In genomic region chr1:65146908-65147423, GRCh38 we compare ENCODE assay signal across 8 cellular contexts. TPM values are rescaled to one million over a fixed set of nuclear protein-coding genes. Genes with fewer than 3 reads are reported as not detected.
DNase-seq lines count a peak whose midpoint lies in the region; ATAC-seq, FAIRE-seq and TF ChIP-seq lines count a peak whose summit lies in the region.

No MANE protein-coding gene starts in this region.

- CTCF ChIA-PET in endothelial cell of umbilical vein (lab: Charles Lee) = no interaction called here

- no peak overlapping the region for H2BK120ac ChIP-seq in trophoblast cell (ENCODE audit: insufficient read depth, low read length, poor library complexity)

- no peak overlapping the region for H3K18ac ChIP-seq in trophoblast cell (ENCODE audit: low read length)

- WGBS in trophoblast cell (ENCODE audit: extremely low coverage, insufficient coverage, insufficient read length) = no CpG with 5 or more reads among the region's 20 CpGs

- H2BK12ac ChIP-seq in trophoblast cell (ENCODE audit: low read length) = no peak overlapping the region

- no TSS peak for BruUV-seq in endothelial cell of umbilical vein (replicated peaks; lab: Mats Ljungman, UMichigan)

- POLR2A ChIA-PET in endothelial cell of umbilical vein (lab: Charles Lee) = no interaction called here

- no peak overlapping the region for H3K23ac ChIP-seq in trophoblast cell (ENCODE audit: low read length)

- H3K4me1 ChIP-seq in endothelial cell of umbilical vein (ENCODE audit: control insufficient read depth, extremely low read depth, insufficient read depth, low read length) = no peaks in the 10 kb centered on the region
- peaks cover 0 to 2% of the 10 kb centered on the region in 2 experiments for H3K4me1 ChIP-seq in trophoblast cell (ENCODE audit: control insufficient read depth in 1 of 2, insufficient read depth in 2 of 2, low read length in 2 of 2)

- TF ChIP-seq POLR2A in endothelial cell of umbilical vein (IDR thresholded peaks at IDR 0.05; ENCODE audit: low read depth, low read length) = no peak

- dilution Hi-C loops in endothelial cell of umbilical vein (cut with MboI; ENCODE audit: extremely low pct_ligation_motif_present, low sequenced_read_pairs) = no loop called here

- H3K14ac ChIP-seq in trophoblast cell (ENCODE audit: low read length) = no peak overlapping the region

- no peaks in the 10 kb centered on the region for H3K79me1 ChIP-seq in trophoblast cell (ENCODE audit: low read length)

- H3K4me3 ChIP-seq in MG63 = peak overlapping the region; percentile 77
- peak overlapping the region in 2 of 3 experiments; percentile 50 to 55 for H3K4me3 ChIP-seq in endothelial cell of umbilical vein (replicated peaks in 1 of 3; ENCODE audit: insufficient read depth in 1 of 3, low read depth in 1 of 3, low read length in 3 of 3)
- H3K4me3 ChIP-seq in trophoblast cell (ENCODE audit: low read depth, low read length) = peak overlapping the region; percentile 71

- no peaks in the 10 kb centered on the region for H4K20me1 ChIP-seq in endothelial cell of umbilical vein (replicated peaks; ENCODE audit: control insufficient read depth, extremely low read depth, insufficient read depth, low read length)

- peak overlapping the region; percentile 59 for H3K4me2 ChIP-seq in endothelial cell of umbilical vein (ENCODE audit: insufficient read depth, low read length)
- H3K4me2 ChIP-seq in trophoblast cell (ENCODE audit: low read length) = peak overlapping the region; percentile 100

- H3K27ac ChIP-seq in endothelial cell of umbilical vein (ENCODE audit: insufficient read depth, low read depth, low read length) (no peak overlapping the region), trophoblast cell (ENCODE audit: low read depth, low read length) (no peak overlapping the region)

- H4K8ac ChIP-seq in trophoblast cell (ENCODE audit: low read depth, low read length) = no peak overlapping the region

- intact Hi-C loops in endothelial cell of umbilical vein (cut with micrococcal nuclease) = loop anchor here (5.0 kb wide), 1 partner anchor 275 kb away; the partner anchor contains the start of genes LEPR and LEPROT

- H2AFZ ChIP-seq in endothelial cell of umbilical vein (ENCODE audit: low read depth, low read length) (peak overlapping the region; percentile 93), trophoblast cell (ENCODE audit: insufficient read depth, low read length, poor library complexity) (peak overlapping the region; percentile 26)

- H4K12ac ChIP-seq in trophoblast cell (ENCODE audit: low read depth, low read length) = no peak overlapping the region

- no peaks in the 10 kb centered on the region for H3K9me1 ChIP-seq in endothelial cell of umbilical vein (replicated peaks; ENCODE audit: control insufficient read depth, extremely low read depth, insufficient read depth, low read length)

- H4K91ac ChIP-seq in trophoblast cell (ENCODE audit: low read depth, low read length) = no peak overlapping the region

- H3K36me3 ChIP-seq in MG63 (no peaks in the 10 kb centered on the region), endothelial cell of umbilical vein (ENCODE audit: control insufficient read depth in 2 of 2, extremely low read depth in 1 of 2, insufficient read depth in 2 of 2, low read length in 2 of 2) (no peaks in the 10 kb centered on the region), trophoblast cell (ENCODE audit: control insufficient read depth in 1 of 2, insufficient read depth in 2 of 2, low read length in 2 of 2) (no peaks in the 10 kb centered on the region)

- DNase-seq in ELR (ENCODE audit: low read depth) = peak; percentile 26
- peak; percentile 64 for DNase-seq in MG63
- no peak for DNase-seq in endothelial cell of umbilical vein (ENCODE audit: low read depth, low spot score)
- DNase-seq in trophoblast cell = no peak
- no peak for DNase-seq in GM19238 (ENCODE audit: insufficient read length, low spot score)
- no peak for DNase-seq in GM19240 (ENCODE audit: insufficient read length, low spot score)
- DNase-seq in NCI-H1436 (lab: John Stamatoyannopoulos, UW) = no peak

- H2AK5ac ChIP-seq in trophoblast cell (ENCODE audit: low read length) = no peak overlapping the region

- H2BK5ac ChIP-seq in trophoblast cell (ENCODE audit: low read depth, low read length, poor library complexity) = no peak overlapping the region

- no peak for TF ChIP-seq CTCF in endothelial cell of umbilical vein (IDR thresholded peaks at IDR 0.05; ENCODE audit: extremely low read depth in 1 of 2, insufficient read depth in 1 of 2, low read depth in 1 of 2, low read length in 2 of 2)

- H3K79me2 ChIP-seq in endothelial cell of umbilical vein (ENCODE audit: control insufficient read depth, insufficient read depth, low read length) (no peaks in the 10 kb centered on the region), trophoblast cell (ENCODE audit: control insufficient read depth, insufficient read depth, low read length, poor library complexity) (no peaks in the 10 kb centered on the region)

- no peak overlapping the region for H3K4ac ChIP-seq in trophoblast cell (ENCODE audit: low read depth, low read length)

- H3K9ac ChIP-seq in endothelial cell of umbilical vein (replicated peaks; ENCODE audit: extremely low read depth, insufficient read depth, low read length) = peak overlapping the region; percentile 43
- no peak overlapping the region for H3K9ac ChIP-seq in trophoblast cell (ENCODE audit: low read length)

- FAIRE-seq in endothelial cell of umbilical vein (lab: Jason Lieb, UNC) = no peak

- no peaks in the 10 kb centered on the region for H3K27me3 ChIP-seq in MG63
- peaks cover 0 to 13% of the 10 kb centered on the region in 2 experiments for H3K27me3 ChIP-seq in endothelial cell of umbilical vein (ENCODE audit: control insufficient read depth in 2 of 2, insufficient read depth in 2 of 2, low read length in 2 of 2)
- H3K27me3 ChIP-seq in trophoblast cell (ENCODE audit: insufficient read depth, low read length) = peaks cover 29% of the 10 kb centered on the region

- no peak for ATAC-seq in HG03469 (IDR thresholded peaks at IDR 0.05; ENCODE audit: unreplicated experiment)

- H3K9me3 ChIP-seq in MG63 = no peaks in the 10 kb centered on the region
- H3K9me3 ChIP-seq in endothelial cell of umbilical vein (replicated peaks; ENCODE audit: control insufficient read depth, insufficient read depth, low read length) = no peaks in the 10 kb centered on the region
- peaks cover 2% of the 10 kb centered on the region for H3K9me3 ChIP-seq in trophoblast cell (ENCODE audit: insufficient read depth, low read depth, low read length)

TF ChIP-seq in endothelial cell of umbilical vein, 7 proteins besides CTCF, POLR2A, EP300 and RAD21:
- TF ChIP-seq GATA2 (IDR thresholded peaks at IDR 0.05; ENCODE audit: insufficient read depth, insufficient read length, low read depth, low read length) (no peak), JUN (IDR thresholded peaks at IDR 0.05; ENCODE audit: borderline replicate concordance, insufficient read depth, insufficient read length, low read depth) (no peak), EZH2 (IDR thresholded peaks at IDR 0.05; ENCODE audit: borderline replicate concordance, low read depth, low read length, severe bottlenecking) (no peak), POLR2AphosphoS5 (IDR thresholded peaks at IDR 0.05; ENCODE audit: insufficient read depth, low read depth, low read length) (no peak), FOS (IDR thresholded peaks at IDR 0.05; ENCODE audit: borderline replicate concordance, insufficient read depth, low read length) (no peak), MYC (IDR thresholded peaks at IDR 0.05; ENCODE audit: low read depth, low read length) (no peak)

RNA-seq across cellular contexts. Expression of gene AK4, which starts 1.0 kb away (rescaled TPM):
- 1.5 and 2.0 TPM in 2 replicates for total RNA-seq in MG63 (2014; rRNA removed; shearing (Covaris generic); ENCODE audit: low replicate concordance)
- total RNA-seq in endothelial cell of umbilical vein = 5.6 and 7.0 TPM in 2 replicates
- polyA plus RNA-seq in endothelial cell of umbilical vein = 1.8 and 2.2 TPM in 2 replicates
- 1.4 and 2.1 TPM in 2 replicates for polyA plus RNA-seq in endothelial cell of umbilical vein (2011; cell fraction: cytosol; rRNA removed)
- polyA plus RNA-seq in endothelial cell of umbilical vein (2011; cell fraction: nucleus; rRNA removed) = 1.1 and 1.2 TPM in 2 replicates
- polyA plus RNA-seq in endothelial cell of umbilical vein (2012) = 6.2 and 7.4 TPM in 2 replicates
- 2.5 and 6.5 TPM in 2 replicates for polyA minus RNA-seq in endothelial cell of umbilical vein
- polyA minus RNA-seq in endothelial cell of umbilical vein (2011; cell fraction: cytosol; rRNA and poly(A)+ RNA removed) = 3.3 TPM
- 2.6 and 3.8 TPM in 2 replicates for polyA minus RNA-seq in endothelial cell of umbilical vein (2011; cell fraction: nucleus; rRNA and poly(A)+ RNA removed)
- 8.2 and 9.8 TPM in 2 replicates for polyA plus RNA-seq in trophoblast cell (2013)

Comparison
In these comparisons a context has a peak if more than half of its experiments do, and no peak if none do; other contexts are left out.
1. DNase-seq: peak in ELR (single experiment) and MG63 (single experiment); none in endothelial cell of umbilical vein (single experiment), trophoblast cell (0 of 2), GM19238 (single experiment), GM19240 (single experiment) and NCI-H1436 (single experiment).
2. Peak in every context shown above with its lines, with median percentiles within 50 percentile points of each other: H3K4me3 ChIP-seq.